1 cellular context compared by ENCODE assay signal in the genomic region with DNA sequence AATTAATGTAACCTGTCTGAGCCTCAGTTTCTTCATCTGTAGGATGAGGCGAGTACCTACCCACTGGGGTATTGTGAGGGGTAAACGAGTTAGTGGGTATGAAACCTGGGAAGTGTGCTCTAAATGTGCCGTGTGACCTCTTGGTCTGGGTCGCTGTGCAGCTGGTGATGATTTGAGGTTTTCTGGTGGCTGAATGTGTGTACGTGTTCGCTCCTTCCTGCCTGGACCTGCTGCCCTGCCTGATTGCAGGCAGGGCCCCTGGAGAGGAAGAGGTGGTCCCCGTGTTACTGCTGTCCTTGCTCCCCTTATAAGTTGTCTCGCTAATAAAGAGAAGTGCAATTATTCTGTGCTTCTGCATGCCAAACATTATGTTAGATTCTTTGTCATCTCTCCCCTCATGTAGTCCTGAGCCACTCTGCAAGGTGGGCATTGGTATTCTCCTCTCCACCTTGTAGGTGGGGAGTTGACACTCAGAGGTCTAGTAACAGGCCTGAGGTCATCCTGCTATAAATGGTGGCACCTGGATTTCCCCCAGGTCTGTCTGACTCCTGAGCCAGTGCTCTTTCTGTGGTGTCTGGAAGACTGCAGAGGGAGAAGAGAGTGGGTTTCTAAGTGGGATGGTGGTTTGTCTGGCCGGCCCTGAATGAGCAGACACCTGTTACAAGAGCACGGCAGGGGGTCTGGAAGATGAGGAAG.
TF ChIP-seq lines count a peak whose summit lies in the region.

No MANE protein-coding gene starts in this region.

TF ChIP-seq in endothelial cell of umbilical vein, 7 proteins besides CTCF, POLR2A, EP300 and RAD21:
- TF ChIP-seq FOS (IDR thresholded peaks at IDR 0.05; ENCODE audit: borderline replicate concordance, insufficient read depth, low read length) (no peak), EZH2 (IDR thresholded peaks at IDR 0.05; ENCODE audit: borderline replicate concordance, low read depth, low read length, severe bottlenecking) (no peak), JUN (IDR thresholded peaks at IDR 0.05; ENCODE audit: borderline replicate concordance, insufficient read depth, insufficient read length, low read depth) (peak; percentile 52), GATA2 (IDR thresholded peaks at IDR 0.05; ENCODE audit: insufficient read depth, insufficient read length, low read depth, low read length) (peak; percentile 69), MYC (IDR thresholded peaks at IDR 0.05; ENCODE audit: low read depth, low read length) (no peak), POLR2AphosphoS5 (IDR thresholded peaks at IDR 0.05; ENCODE audit: insufficient read depth, low read depth, low read length) (peak; percentile 87)
- TF ChIP-seq, protein P1, sequence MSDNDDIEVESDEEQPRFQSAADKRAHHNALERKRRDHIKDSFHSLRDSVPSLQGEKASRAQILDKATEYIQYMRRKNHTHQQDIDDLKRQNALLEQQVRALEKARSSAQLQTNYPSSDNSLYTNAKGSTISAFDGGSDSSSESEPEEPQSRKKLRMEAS (IDR thresholded peaks at IDR 0.05; ENCODE audit: insufficient read depth, insufficient read length), result peak; percentile 11
